Comparison of ENCODE assay signal across 1 cellular context in genomic region chr7:80879849-80880248, GRCh38.
TF ChIP-seq lines count a peak whose summit lies in the region.

No MANE protein-coding gene starts in this region.

TF ChIP-seq in GM23338, 12 proteins besides CTCF, POLR2A, EP300 and RAD21 (continued from another document):
- TF ChIP-seq ZNF462 (CRISPR knock-in tag; IDR thresholded peaks at IDR 0.05) (no peak), CREB1 (CRISPR knock-in tag; IDR thresholded peaks at IDR 0.05; ENCODE audit: low read depth) (no peak), ETS1 (IDR thresholded peaks at IDR 0.05) (no peak), EZH2phosphoT487 (IDR thresholded peaks at IDR 0.05; ENCODE audit: unreplicated experiment) (no peak), POLR2AphosphoS5 (IDR thresholded peaks at IDR 0.05; ENCODE audit: low read depth) (no peak), EZH2 (IDR thresholded peaks at IDR 0.05; ENCODE audit: low read depth, unreplicated experiment) (no peak), JUNB (IDR thresholded peaks at IDR 0.05; ENCODE audit: unreplicated experiment) (no peak), ZNF114 (CRISPR knock-in tag; IDR thresholded peaks at IDR 0.05) (no peak), STAT1 (IDR thresholded peaks at IDR 0.05; ENCODE audit: unreplicated experiment) (no peak)
- TF ChIP-seq, protein P1, sequence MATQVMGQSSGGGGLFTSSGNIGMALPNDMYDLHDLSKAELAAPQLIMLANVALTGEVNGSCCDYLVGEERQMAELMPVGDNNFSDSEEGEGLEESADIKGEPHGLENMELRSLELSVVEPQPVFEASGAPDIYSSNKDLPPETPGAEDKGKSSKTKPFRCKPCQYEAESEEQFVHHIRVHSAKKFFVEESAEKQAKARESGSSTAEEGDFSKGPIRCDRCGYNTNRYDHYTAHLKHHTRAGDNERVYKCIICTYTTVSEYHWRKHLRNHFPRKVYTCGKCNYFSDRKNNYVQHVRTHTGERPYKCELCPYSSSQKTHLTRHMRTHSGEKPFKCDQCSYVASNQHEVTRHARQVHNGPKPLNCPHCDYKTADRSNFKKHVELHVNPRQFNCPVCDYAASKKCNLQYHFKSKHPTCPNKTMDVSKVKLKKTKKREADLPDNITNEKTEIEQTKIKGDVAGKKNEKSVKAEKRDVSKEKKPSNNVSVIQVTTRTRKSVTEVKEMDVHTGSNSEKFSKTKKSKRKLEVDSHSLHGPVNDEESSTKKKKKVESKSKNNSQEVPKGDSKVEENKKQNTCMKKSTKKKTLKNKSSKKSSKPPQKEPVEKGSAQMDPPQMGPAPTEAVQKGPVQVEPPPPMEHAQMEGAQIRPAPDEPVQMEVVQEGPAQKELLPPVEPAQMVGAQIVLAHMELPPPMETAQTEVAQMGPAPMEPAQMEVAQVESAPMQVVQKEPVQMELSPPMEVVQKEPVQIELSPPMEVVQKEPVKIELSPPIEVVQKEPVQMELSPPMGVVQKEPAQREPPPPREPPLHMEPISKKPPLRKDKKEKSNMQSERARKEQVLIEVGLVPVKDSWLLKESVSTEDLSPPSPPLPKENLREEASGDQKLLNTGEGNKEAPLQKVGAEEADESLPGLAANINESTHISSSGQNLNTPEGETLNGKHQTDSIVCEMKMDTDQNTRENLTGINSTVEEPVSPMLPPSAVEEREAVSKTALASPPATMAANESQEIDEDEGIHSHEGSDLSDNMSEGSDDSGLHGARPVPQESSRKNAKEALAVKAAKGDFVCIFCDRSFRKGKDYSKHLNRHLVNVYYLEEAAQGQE (IDR thresholded peaks at IDR 0.05; ENCODE audit: unreplicated experiment): no peak
TF ChIP-seq in GM23338: peak in this region for 0.
